Comparison of ENCODE assay signal across 24 cellular contexts in genomic region chr9:20599195-20599594, GRCh38. TPM values are rescaled to one million over a fixed set of nuclear protein-coding genes. Genes with fewer than 3 reads are reported as not detected.
DNase-seq lines count a peak whose midpoint lies in the region; ATAC-seq and TF ChIP-seq lines count a peak whose summit lies in the region.
"Had no signal": no experiment of that assay in that cellular context is flagged by ENCODE, and none has a peak within 500 bp of the region (broad histone marks: within the 10 kb centered on the region; RNA-seq: fewer than 3 reads in every experiment).

No MANE protein-coding gene starts in this region.

- peak; percentile 45; the same call in 2 of the 3 replicates for ATAC-seq in RWPE2 (ENCODE audit: low read depth)
- no peak for ATAC-seq in stimulated activated naive B cell treated with anti-CD40 and anti-IgM and Interleukin-4, amounts not matched to agents 10 μg/mL and 1 μg/mL and 100 μg/mL, for 72 hours (replicated peaks)
- no peak for ATAC-seq in right cardiac atrium
- ATAC-seq: right lobe of liver; stimulated activated naive CD8-positive, alpha-beta T cell treated with anti-CD3 and anti-CD28 coated beads, Interleukin-15, Interleukin-2, amounts not matched to agents 100 U/mL and 50 U/mL, for 24 hours had no signal

- H3K27ac Mint-ChIP-seq in stimulated activated naive B cell treated with anti-CD40 and anti-IgM and Interleukin-4, amounts not matched to agents 10 μg/mL and 1 μg/mL and 100 μg/mL, for 72 hours = peak overlapping the region; percentile 31
- H3K27ac Mint-ChIP-seq in glutamatergic neuron (ENCODE audit: unreplicated experiment) = no peak overlapping the region
- H3K27ac Mint-ChIP-seq: activated CD4-positive, alpha-beta T cell treated with anti-CD3 and anti-CD28 coated beads for 36 hours; dendritic cell treated with granulocyte-macrophage colony-stimulating factor and Interleukin-4, amounts not matched to agents 40 ng/mL and 50 ng/mL, for 4 days; nephron had no signal

- H4K20me1 ChIP-seq in fibroblast of lung (ENCODE audit: control insufficient read depth, extremely low read depth, insufficient read depth, low read length) = no peaks in the 10 kb centered on the region

- no peaks in the 10 kb centered on the region for H3K36me3 Mint-ChIP-seq in stimulated activated naive B cell treated with anti-CD40 and anti-IgM and Interleukin-4, amounts not matched to agents 10 μg/mL and 1 μg/mL and 100 μg/mL, for 72 hours
- no peaks in the 10 kb centered on the region for H3K36me3 Mint-ChIP-seq in glutamatergic neuron (ENCODE audit: unreplicated experiment)

- H3K36me3 ChIP-seq in RWPE2 (ENCODE audit: low read depth) = no peaks in the 10 kb centered on the region
- no peaks in the 10 kb centered on the region for H3K36me3 ChIP-seq in fibroblast of lung (ENCODE audit: control insufficient read depth, insufficient read depth, low read length)
- H3K36me3 ChIP-seq in esophagus squamous epithelium = no peaks in the 10 kb centered on the region
- H3K36me3 ChIP-seq: right lobe of liver, thyroid gland had no signal

- H3K27ac ChIP-seq in RWPE2 (ENCODE audit: poor library complexity, severe bottlenecking) (peak overlapping the region; percentile 60), fibroblast of lung (ENCODE audit: insufficient read depth, low read length) (no peak overlapping the region), right cardiac atrium (ENCODE audit: low read length) (no peak overlapping the region), esophagus squamous epithelium (no peak overlapping the region)
- H3K27ac ChIP-seq: parathyroid adenoma, right lobe of liver, thyroid gland had no signal

- 100% methylated on average over 3 of the region's 3 CpGs for WGBS in right cardiac atrium
- 41 to 66% methylated on average over 3 of the region's 3 CpGs for WGBS in esophagus squamous epithelium, 2 donors

- peaks cover 13% of the 10 kb centered on the region for H3K4me1 ChIP-seq in RWPE2 (ENCODE audit: insufficient read depth, poor library complexity, severe bottlenecking)
- peaks cover 8% of the 10 kb centered on the region for H3K4me1 ChIP-seq in fibroblast of lung (ENCODE audit: control insufficient read depth, extremely low read depth, insufficient read depth, low read length)
- no peaks in the 10 kb centered on the region for H3K4me1 ChIP-seq in right cardiac atrium (ENCODE audit: control insufficient read depth, insufficient read depth, low read length)
- peaks cover 0 to 52% (median 4%) of the 10 kb centered on the region in 3 donors for H3K4me1 ChIP-seq in esophagus squamous epithelium
- H3K4me1 ChIP-seq: parathyroid adenoma, right lobe of liver had no signal

- no peaks in the 10 kb centered on the region for H3K9me3 Mint-ChIP-seq in stimulated activated naive B cell treated with anti-CD40 and anti-IgM and Interleukin-4, amounts not matched to agents 10 μg/mL and 1 μg/mL and 100 μg/mL, for 72 hours
- H3K9me3 Mint-ChIP-seq in glutamatergic neuron (ENCODE audit: unreplicated experiment) = no peaks in the 10 kb centered on the region
- H3K9me3 Mint-ChIP-seq: activated T-cell treated with anti-CD3 and anti-CD28 coated beads, Interleukin-2, amount 50 U/mL, for 24 hours; dendritic cell treated with granulocyte-macrophage colony-stimulating factor and Interleukin-4, amounts not matched to agents 40 ng/mL and 50 ng/mL, for 4 days; nephron had no signal

- H3K9ac ChIP-seq in fibroblast of lung (ENCODE audit: insufficient read depth, low read length) = no peak overlapping the region
- H3K9ac ChIP-seq: parathyroid adenoma had no signal

- H3K4me2 ChIP-seq in fibroblast of lung (ENCODE audit: extremely low read depth, insufficient read depth, low read length) = peak overlapping the region; percentile 27

- no peak overlapping the region for H3K4me3 ChIP-seq in RWPE2 (ENCODE audit: severe bottlenecking)
- H3K4me3 ChIP-seq in fibroblast of lung (replicated peaks in 1 of 4; ENCODE audit: control extremely low read depth in 1 of 4, insufficient read depth in 1 of 4, low read depth in 3 of 4, low read length in 4 of 4) = no peak overlapping the region
- no peak overlapping the region for H3K4me3 ChIP-seq in right cardiac atrium (ENCODE audit: low read length)
- no peak overlapping the region for H3K4me3 ChIP-seq in esophagus squamous epithelium
- H3K4me3 ChIP-seq: right lobe of liver, thyroid gland had no signal

- H3K27me3 ChIP-seq in RWPE2 (ENCODE audit: insufficient read depth, poor library complexity, severe bottlenecking) (no peaks in the 10 kb centered on the region), fibroblast of lung (ENCODE audit: control insufficient read depth, insufficient read depth, low read length) (no peaks in the 10 kb centered on the region), right cardiac atrium (ENCODE audit: control insufficient read depth, insufficient read depth) (no peaks in the 10 kb centered on the region), esophagus squamous epithelium (no peaks in the 10 kb centered on the region)
- H3K27me3 ChIP-seq: right lobe of liver, thyroid gland had no signal

- peaks cover 6 to 15% of the 10 kb centered on the region in 2 donors for H3K4me1 Mint-ChIP-seq in stimulated activated naive B cell treated with anti-CD40 and anti-IgM and Interleukin-4, amounts not matched to agents 10 μg/mL and 1 μg/mL and 100 μg/mL, for 72 hours
- H3K4me1 Mint-ChIP-seq in glutamatergic neuron (ENCODE audit: low read depth, unreplicated experiment) = peaks cover 4% of the 10 kb centered on the region

- H3K4me3 Mint-ChIP-seq in stimulated activated naive B cell treated with anti-CD40 and anti-IgM and Interleukin-4, amounts not matched to agents 10 μg/mL and 1 μg/mL and 100 μg/mL, for 72 hours = no peak overlapping the region
- no peak overlapping the region for H3K4me3 Mint-ChIP-seq in glutamatergic neuron (ENCODE audit: unreplicated experiment)
- H3K4me3 Mint-ChIP-seq: activated CD4-positive, alpha-beta T cell treated with anti-CD3 and anti-CD28 coated beads for 36 hours; activated T-cell treated with anti-CD3 and anti-CD28 coated beads, Interleukin-2, amount 50 U/mL, for 24 hours; dendritic cell treated with granulocyte-macrophage colony-stimulating factor and Interleukin-4, amounts not matched to agents 40 ng/mL and 50 ng/mL, for 4 days; nephron had no signal

- intact Hi-C loops in right cardiac atrium (cut with DNase I) (no loop called here), esophagus squamous epithelium (cut with DNase I) (no loop called here)

- no peaks in the 10 kb centered on the region for H3K27me3 Mint-ChIP-seq in stimulated activated naive B cell treated with anti-CD40 and anti-IgM and Interleukin-4, amounts not matched to agents 10 μg/mL and 1 μg/mL and 100 μg/mL, for 72 hours
- no peaks in the 10 kb centered on the region for H3K27me3 Mint-ChIP-seq in glutamatergic neuron (ENCODE audit: unreplicated experiment)
- H3K27me3 Mint-ChIP-seq: activated CD4-positive, alpha-beta T cell treated with anti-CD3 and anti-CD28 coated beads for 36 hours; activated T-cell treated with anti-CD3 and anti-CD28 coated beads, Interleukin-2, amount 50 U/mL, for 24 hours; dendritic cell treated with granulocyte-macrophage colony-stimulating factor and Interleukin-4, amounts not matched to agents 40 ng/mL and 50 ng/mL, for 4 days had no signal

- TF ChIP-seq CTCF in RWPE2 (IDR thresholded peaks at IDR 0.05; ENCODE audit: poor library complexity, severe bottlenecking) (no peak), fibroblast of lung (conservative IDR thresholded peaks at IDR 0.05 in 1 of 2, IDR thresholded peaks at IDR 0.05 in 1 of 2; ENCODE audit: low read depth in 1 of 2, low read length in 2 of 2) (no peak), glutamatergic neuron (IDR thresholded peaks at IDR 0.05; ENCODE audit: partially characterized antibody, unreplicated experiment) (no peak), esophagus squamous epithelium (IDR thresholded peaks at IDR 0.05) (no peak)

- peaks cover 23% of the 10 kb centered on the region for H3K79me2 ChIP-seq in fibroblast of lung (ENCODE audit: control insufficient read depth, insufficient read depth, low read length)

- H2AFZ ChIP-seq in fibroblast of lung (ENCODE audit: low read length) = no peak overlapping the region
- H2AFZ ChIP-seq: parathyroid adenoma had no signal

- no peak for TF ChIP-seq POLR2A in esophagus squamous epithelium (IDR thresholded peaks at IDR 0.05)

- H3K9me3 ChIP-seq in RWPE2 (ENCODE audit: severe bottlenecking) = no peaks in the 10 kb centered on the region
- H3K9me3 ChIP-seq in fibroblast of lung (ENCODE audit: control insufficient read depth, insufficient read depth, low read depth, low read length) = no peaks in the 10 kb centered on the region
- no peaks in the 10 kb centered on the region for H3K9me3 ChIP-seq in right cardiac atrium (ENCODE audit: control insufficient read depth, low read length)
- no peaks in the 10 kb centered on the region for H3K9me3 ChIP-seq in esophagus squamous epithelium
- H3K9me3 ChIP-seq: right lobe of liver, thyroid gland had no signal

- DNase-seq in GM04503 (ENCODE audit: low read depth) (peak; percentile 63), RWPE2 (ENCODE audit: low spot score) (no peak), fibroblast of lung (ENCODE audit: low read depth in 2 of 2) (peak; percentile 37 to 60), glutamatergic neuron (no peak), right cardiac atrium (no peak), esophagus squamous epithelium (lab: John Stamatoyannopoulos, UW) (no peak)
- no peak for DNase-seq in stimulated activated naive B cell treated with anti-CD40 and anti-IgM and Interleukin-4, amounts not matched to agents 10 μg/mL and 1 μg/mL and 100 μg/mL, for 72 hours
- DNase-seq: activated CD4-positive, alpha-beta T cell treated with anti-CD3 and anti-CD28 coated beads for 36 hours; activated naive CD4-positive, alpha-beta T cell; activated T-cell treated with anti-CD3 and anti-CD28 coated beads, Interleukin-2, amount 50 U/mL, for 24 hours; AML-193; amniotic stem cell; DMS53; H7; Kasumi-1; kidney; NCI-H1694 treated with DMSO at 0.1 percent for 48 hours; NCI-H69; right lobe of liver; stimulated activated naive CD8-positive, alpha-beta T cell treated with anti-CD3 and anti-CD28 coated beads, Interleukin-15, Interleukin-2, amounts not matched to agents 100 U/mL and 50 U/mL, for 24 hours; thyroid gland had no signal

RNA-seq across cellular contexts. Expression of gene MLLT3, which starts 23.1 kb away (rescaled TPM):
- total RNA-seq in fibroblast of lung (36.5 and 43.8 TPM in 2 replicates), glutamatergic neuron (ENCODE audit: unreplicated experiment) (11.7 TPM), right cardiac atrium (10 to 100 TPM in 1 of 4 donors, 1 to 10 TPM in 3; 5.8 to 14.0 (median 8.8) TPM), esophagus squamous epithelium (10 to 100 TPM in 1 of 4 donors, 1 to 10 TPM in 3; 8.2 to 21.5 (median 8.6) TPM)
- polyA plus RNA-seq in fibroblast of lung (21.7 and 37.3 TPM in 2 replicates), right cardiac atrium (7.5 TPM)
- 15.5 and 21.4 TPM in 2 replicates for polyA plus RNA-seq in fibroblast of lung (2012)
- polyA minus RNA-seq in fibroblast of lung (ENCODE audit: low replicate concordance) = 5.7 and 18.6 TPM in 2 replicates

Comparison
In these comparisons a context has a peak if more than half of its experiments do, and no peak if none do; other contexts are left out.
1. DNase-seq: peak in GM04503 (single experiment) and fibroblast of lung (2 of 2); none in RWPE2 (single experiment), stimulated activated naive B cell treated with anti-CD40 and anti-IgM and Interleukin-4, amounts not matched to agents 10 μg/mL and 1 μg/mL and 100 μg/mL, for 72 hours (single experiment), glutamatergic neuron (single experiment), right cardiac atrium (0 of 3) and esophagus squamous epithelium (single experiment).